11 cellular contexts compared by ENCODE assay signal in genomic region chr5:161084108-161084507, GRCh38.
"Had no signal": no experiment of that assay in that cellular context is flagged by ENCODE, and none has a peak within 500 bp of the region (broad histone marks: within the 10 kb centered on the region; RNA-seq: fewer than 3 reads in every experiment).

No MANE protein-coding gene starts in this region.

- H3K4me1 ChIP-seq: HAP-1 had no signal

- H3K9ac ChIP-seq: GM23248 had no signal

- DNase-seq: GM23248, GOT3, H7, H9, HCEC 1CT, HFFc6 had no signal

- H3K4me3 ChIP-seq: GM23248, GM23338, HAP-1 had no signal

- H3K27ac ChIP-seq: GM23248 had no signal

- FAIRE-seq: H1, H54 had no signal

- H2AFZ ChIP-seq: GM23248, GM23338 had no signal

- H3K4me2 ChIP-seq: GM23338 had no signal

- H3K9me3 ChIP-seq: HAP-1 had no signal

- ATAC-seq: GM23338, HCT116 had no signal

- H3K36me3 ChIP-seq: HAP-1 had no signal
